13 cellular contexts compared by ENCODE assay signal in genomic region chr1:15406911-15407559, GRCh38. TPM values are rescaled to one million over a fixed set of nuclear protein-coding genes. Genes with fewer than 3 reads are reported as not detected.
A peak's percentile ranks its signal among the peaks of the same experiment; 100 is the strongest.
DNase-seq lines count a peak whose midpoint lies in the region; ATAC-seq and TF ChIP-seq lines count a peak whose summit lies in the region.
"Had no signal": no experiment of that assay in that cellular context is flagged by ENCODE, and none has a peak within 500 bp of the region (broad histone marks: within the 10 kb centered on the region; RNA-seq: fewer than 3 reads in every experiment).

No MANE protein-coding gene starts in this region.

- peak overlapping the region; percentile 74 for H3K4me3 Mint-ChIP-seq in CD4-positive, alpha-beta T cell
- peak overlapping the region in 2 of 3 donors; percentile 3 to 29 for H3K4me3 Mint-ChIP-seq in T-cell

- DNase-seq in CD4-positive, alpha-beta T cell = no peak
- DNase-seq in T-cell (no peak), fibroblast of peridontal ligament (ENCODE audit: extremely low read depth) (peak; percentile 93), renal cortical epithelial cell (ENCODE audit: low read depth) (peak; percentile 63), A172 (ENCODE audit: low spot score) (no peak), mucosa of descending colon (no peak)
- DNase-seq in NK-92 treated with Interleukin-12 subunit alpha and Interleukin-12 subunit beta, amount 100 ng/mL, for 24 hours (lab: John Stamatoyannopoulos, UW) = no peak
- DNase-seq: activated CD4-positive, CD25-positive, alpha-beta regulatory T cell treated with anti-CD3 and anti-CD28 coated beads, Interleukin-2, amount 50 U/mL, for 72 hours; DMS53; small intestine; stimulated activated naive CD8-positive, alpha-beta T cell treated with anti-CD3 and anti-CD28 coated beads, Interleukin-15, Interleukin-2, amounts not matched to agents 100 U/mL and 50 U/mL, for 24 hours had no signal

- H3K27me3 ChIP-seq in CD4-positive, alpha-beta T cell (ENCODE audit: control insufficient read depth, insufficient read depth, low read length) = no peaks in the 10 kb centered on the region

- no peak overlapping the region for H3K27ac ChIP-seq in CD4-positive, alpha-beta T cell (ENCODE audit: low read depth, low read length)

- no peaks in the 10 kb centered on the region for H3K9me3 ChIP-seq in CD4-positive, alpha-beta T cell (ENCODE audit: control insufficient read depth, low read length)
- H3K9me3 ChIP-seq in mucosa of descending colon = no peaks in the 10 kb centered on the region

- POLR2A ChIA-PET in CD4-positive, alpha-beta T cell (lab: Charles Lee) = no interaction called here
- POLR2A ChIA-PET in T-cell (lab: Charles Lee) = interaction anchor here in 1 of 2 donors (0.6 to 1.5 kb wide), 2 partner anchors 10 to 14 kb away, joined by 3 to 4 read pairs; no protein-coding TSS in a partner anchor

- intact Hi-C loops in CD4-positive, alpha-beta T cell (cut with DNase I, micrococcal nuclease) = no loop called here
- intact Hi-C loops in mucosa of descending colon (cut with DNase I, micrococcal nuclease) = no loop called here

- no peak for ATAC-seq in CD4-positive, alpha-beta T cell (ENCODE audit: poor library complexity)
- ATAC-seq in T-cell (replicated peaks in 1 of 4) (no peak), GM21526 (IDR thresholded peaks at IDR 0.05; ENCODE audit: low FRiP score, unreplicated experiment) (no peak), mucosa of descending colon (no peak)
- ATAC-seq: stimulated activated naive CD8-positive, alpha-beta T cell treated with anti-CD3 and anti-CD28 coated beads, Interleukin-15, Interleukin-2, amounts not matched to agents 100 U/mL and 50 U/mL, for 24 hours had no signal

- H3K4me1 Mint-ChIP-seq in CD4-positive, alpha-beta T cell (ENCODE audit: low read depth) = peaks cover 21% of the 10 kb centered on the region
- peaks cover 19 to 40% (median 29%) of the 10 kb centered on the region in 3 donors for H3K4me1 Mint-ChIP-seq in T-cell

- no peaks in the 10 kb centered on the region for H3K27me3 Mint-ChIP-seq in CD4-positive, alpha-beta T cell
- H3K27me3 Mint-ChIP-seq in T-cell = no peaks in the 10 kb centered on the region

- peaks cover 5% of the 10 kb centered on the region for H3K36me3 Mint-ChIP-seq in CD4-positive, alpha-beta T cell (ENCODE audit: low read depth)
- H3K36me3 Mint-ChIP-seq in T-cell = no peaks in the 10 kb centered on the region

- H3K9me3 Mint-ChIP-seq in CD4-positive, alpha-beta T cell = no peaks in the 10 kb centered on the region
- no peaks in the 10 kb centered on the region for H3K9me3 Mint-ChIP-seq in T-cell

- no peak overlapping the region for H3K4me3 ChIP-seq in mucosa of descending colon

- no peaks in the 10 kb centered on the region for H3K36me3 ChIP-seq in mucosa of descending colon (ENCODE audit: low read depth)

- H3K4me1 ChIP-seq in mucosa of descending colon (ENCODE audit: low read depth) = peaks cover 13% of the 10 kb centered on the region

- TF ChIP-seq CTCF in CD4-positive, alpha-beta T cell (IDR thresholded peaks at IDR 0.05) = no peak
- TF ChIP-seq CTCF in mucosa of descending colon (IDR thresholded peaks at IDR 0.05) = no peak

- peak overlapping the region; percentile 94 for H3K27ac Mint-ChIP-seq in CD4-positive, alpha-beta T cell
- H3K27ac Mint-ChIP-seq in T-cell = peak overlapping the region; percentile 46 to 53

- CTCF ChIA-PET in CD4-positive, alpha-beta T cell (lab: Charles Lee) = interaction anchor here (1.0 to 1.8 kb wide), 2 partner anchors 24 to 84 kb away, joined by 3 to 6 read pairs; no protein-coding TSS in a partner anchor
- CTCF ChIA-PET in T-cell (lab: Charles Lee) = interaction anchor here in 1 of 2 donors (0.5 kb wide), 1 partner anchor 15 kb away, joined by 3 read pairs; no protein-coding TSS in a partner anchor

RNA-seq across cellular contexts. Expression of gene EFHD2, which starts 2.7 kb away (rescaled TPM):
- 10 to 100 TPM; 79.1 to 80.9 TPM for total RNA-seq in CD4-positive, alpha-beta T cell
- total RNA-seq in T-cell (100 to 1,000 TPM in 1 of 5 donors, 10 to 100 TPM in 4; 49.1 to 125 (median 63.6) TPM), renal cortical epithelial cell (27.8 and 77.3 TPM in 2 replicates), mucosa of descending colon (100 to 1,000 TPM in 2 of 3 donors, 10 to 100 TPM in 1; 89.5 to 197 (median 154) TPM)
- 55.7 and 58.5 TPM in 2 replicates for total RNA-seq in A172 (2014; rRNA removed; shearing (Covaris generic))

RNA-seq across cellular contexts. Expression of gene CTRC, which starts 31.2 kb away (rescaled TPM):
- 1 to 10 TPM in 1 of 2 experiments, under 1 TPM in 1; 0.41 to 1.2 TPM for total RNA-seq in CD4-positive, alpha-beta T cell
- total RNA-seq in T-cell (1 to 10 TPM; 1.0 to 4.0 (median 3.6) TPM), renal cortical epithelial cell (not detected in 2 replicates), mucosa of descending colon (not detected)
- total RNA-seq in A172 (2014; rRNA removed; shearing (Covaris generic)) = not detected in 2 replicates
- total RNA-seq: OCI-LY7 had no signal

RNA-seq across cellular contexts. Expression of gene CELA2A, which starts 49.5 kb away (rescaled TPM):
- total RNA-seq in CD4-positive, alpha-beta T cell = not detected
- total RNA-seq in T-cell (1 to 10 TPM in 3 of 5 donors, not detected in 2; 1.3 to 1.8 (median 1.5) TPM), renal cortical epithelial cell (not detected in 2 replicates), mucosa of descending colon (not detected)
- not detected in 2 replicates for total RNA-seq in A172 (2014; rRNA removed; shearing (Covaris generic))
- total RNA-seq: OCI-LY7 had no signal

Comparison
In these comparisons a context has a peak if more than half of its experiments do, and no peak if none do; other contexts are left out.
1. DNase-seq: peak in fibroblast of peridontal ligament (single experiment) and renal cortical epithelial cell (single experiment); none in CD4-positive, alpha-beta T cell (0 of 10), T-cell (0 of 34), A172 (single experiment), NK-92 treated with Interleukin-12 subunit alpha and Interleukin-12 subunit beta, amount 100 ng/mL, for 24 hours (single experiment) and mucosa of descending colon (0 of 3).